Comparison of ENCODE assay signal across 10 cellular contexts in genomic region chr11:68950268-68950667, GRCh38. TPM values are rescaled to one million over a fixed set of nuclear protein-coding genes. Genes with fewer than 3 reads are reported as not detected.
DNase-seq lines count a peak whose midpoint lies in the region; ATAC-seq and TF ChIP-seq lines count a peak whose summit lies in the region.
"Had no signal": no experiment of that assay in that cellular context is flagged by ENCODE, and none has a peak within 500 bp of the region (broad histone marks: within the 10 kb centered on the region; RNA-seq: fewer than 3 reads in every experiment).

No MANE protein-coding gene starts in this region.

- no peak overlapping the region for H3K4me3 Mint-ChIP-seq in HFFc6

- H3K27ac ChIP-seq in VCaP: no peak overlapping the region

- H3K4me1 Mint-ChIP-seq in HFFc6 (ENCODE audit: low read depth): peaks cover 26% of the 10 kb centered on the region

- DNase-seq in D341Med (ENCODE audit: low spot score) (peak; percentile 63), HFFc6 (peak; percentile 16), iPS-NIHi7 (ENCODE audit: extremely low spot score) (peak; percentile 83), NCI-H2171 treated with DMSO at 0.1 percent for 48 hours (lab: John Stamatoyannopoulos, UW) (no peak), anterior cingulate cortex (lab: John Stamatoyannopoulos, UW) (no peak)
- DNase-seq in activated CD4-positive, CD25-positive, alpha-beta regulatory T cell treated with anti-CD3 and anti-CD28 coated beads, Interleukin-2, amount 50 U/mL, for 72 hours: no peak
- DNase-seq: activated T-cell treated with anti-CD3 and anti-CD28 coated beads for 4 hours, NCI-H2081 had no signal

- no peak overlapping the region for H3K27ac Mint-ChIP-seq in HFFc6

- TF ChIP-seq CTCF in HFFc6 (IDR thresholded peaks at IDR 0.05) (peak; percentile 66), VCaP (conservative IDR thresholded peaks at IDR 0.05) (peak; percentile 70)

- no peaks in the 10 kb centered on the region for H3K36me3 Mint-ChIP-seq in HFFc6 (ENCODE audit: low read depth)

- peaks cover 3% of the 10 kb centered on the region for H3K27me3 Mint-ChIP-seq in HFFc6 (ENCODE audit: insufficient read depth)

- ATAC-seq in GM18909 (IDR thresholded peaks at IDR 0.05; ENCODE audit: poor library complexity, unreplicated experiment): no peak

- H3K9me3 Mint-ChIP-seq in HFFc6: no peaks in the 10 kb centered on the region

RNA-seq across cellular contexts. Expression of gene MRGPRD, which starts 30.5 kb away (rescaled TPM):
- not detected for total RNA-seq in HFFc6 (2021; fragmentation: NEBNext Ultra II Directional; extraction: Animal tissue kit (Norgen Biotek cat#: 25700))

RNA-seq across cellular contexts. Expression of gene IGHMBP2, which starts 46.6 kb away (rescaled TPM):
- 10 to 100 TPM; 11.9 to 15.4 (median 14.1) TPM for total RNA-seq in HFFc6 (2021; fragmentation: NEBNext Ultra II Directional; extraction: Animal tissue kit (Norgen Biotek cat#: 25700))

RNA-seq across cellular contexts. Expression of gene MRPL21, which starts 46.6 kb away (rescaled TPM):
- total RNA-seq in HFFc6 (2021; fragmentation: NEBNext Ultra II Directional; extraction: Animal tissue kit (Norgen Biotek cat#: 25700)): 10 to 100 TPM; 60.8 to 69.9 (median 63.9) TPM

Comparison
In these comparisons a context has a peak if more than half of its experiments do, and no peak if none do; other contexts are left out.
1. DNase-seq: peak in D341Med (single experiment), HFFc6 (single experiment) and iPS-NIHi7 (single experiment); none in NCI-H2171 treated with DMSO at 0.1 percent for 48 hours (single experiment), activated CD4-positive, CD25-positive, alpha-beta regulatory T cell treated with anti-CD3 and anti-CD28 coated beads, Interleukin-2, amount 50 U/mL, for 72 hours (single experiment) and anterior cingulate cortex (0 of 58).